Comparison of ENCODE assay signal across 17 cellular contexts in the genomic region with DNA sequence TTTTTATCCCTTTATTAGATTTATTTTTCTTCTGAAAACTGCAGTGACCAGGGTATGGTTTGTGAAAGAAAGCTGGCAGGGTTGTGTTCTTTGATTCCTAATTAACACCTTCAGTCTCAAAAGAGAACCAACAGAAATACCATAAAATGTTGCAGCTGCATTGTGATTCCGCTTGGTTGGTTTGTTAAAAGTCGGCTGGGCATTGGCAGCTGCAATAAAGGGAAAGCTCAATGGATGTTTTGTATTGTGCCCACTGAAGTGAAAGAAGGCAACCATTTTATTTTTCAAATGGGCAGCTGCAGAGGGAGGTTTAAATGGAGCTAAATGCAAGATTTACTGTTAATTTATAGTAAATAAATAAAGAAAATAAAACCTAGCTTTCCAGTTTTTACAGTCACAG.
DNase-seq lines count a peak whose midpoint lies in the region; ATAC-seq and TF ChIP-seq lines count a peak whose summit lies in the region.
"Had no signal": no experiment of that assay in that cellular context is flagged by ENCODE, and none has a peak within 500 bp of the region (broad histone marks: within the 10 kb centered on the region; RNA-seq: fewer than 3 reads in every experiment).

No MANE protein-coding gene starts in this region.

- ATAC-seq in GM19467 (IDR thresholded peaks at IDR 0.05; ENCODE audit: unreplicated experiment) (no peak), HG03108 (IDR thresholded peaks at IDR 0.05; ENCODE audit: unreplicated experiment) (no peak)
- ATAC-seq: activated naive CD8-positive, alpha-beta T cell treated with anti-CD3 and anti-CD28 coated beads, Interleukin-2, amount 50 U/mL, for 24 hours; activated T-cell treated with anti-CD3 and anti-CD28 coated beads, Interleukin-2, amount 50 U/mL, for 4 hours; foreskin keratinocyte; SK-N-SH treated with all-trans-retinoic acid at 6 μM for 48 hours had no signal

- intact Hi-C loops in head of caudate nucleus (cut with DNase I): no loop called here

- no peak for TF ChIP-seq CTCF in GM10266 (IDR thresholded peaks at IDR 0.05; ENCODE audit: control insufficient read depth, insufficient read depth, low read depth, missing control alignments)

- DNase-seq in NCI-H510A treated with DMSO at 0.1 percent for 48 hours (lab: John Stamatoyannopoulos, UW) (peak; percentile 8), NCI-H510A (lab: John Stamatoyannopoulos, UW) (no peak), NCI-H748 (lab: John Stamatoyannopoulos, UW; ENCODE audit: unreplicated experiment) (peak; percentile 93), head of caudate nucleus (peak in 22 of 42 donors; percentile 9 to 78 (median 44)), GM10266 (ENCODE audit: extremely low spot score) (no peak), germinal center (ENCODE audit: low spot score) (no peak)
- DNase-seq: activated naive CD8-positive, alpha-beta T cell treated with anti-CD3 and anti-CD28 coated beads, Interleukin-2, amount 50 U/mL, for 24 hours; activated T-cell treated with anti-CD3 and anti-CD28 coated beads, Interleukin-2, amount 50 U/mL, for 4 hours; foreskin keratinocyte; GM23248; Kasumi-1; mammary epithelial cell; NCI-H226; upper lobe of left lung had no signal

Comparison
In these comparisons a context has a peak if more than half of its experiments do, and no peak if none do; other contexts are left out.
1. DNase-seq: peak in NCI-H510A treated with DMSO at 0.1 percent for 48 hours (single experiment), NCI-H748 (single experiment) and head of caudate nucleus (22 of 42); none in NCI-H510A (single experiment), GM10266 (single experiment) and germinal center (single experiment).